ENCODE assay signal across 1 cellular context in the genomic region with DNA sequence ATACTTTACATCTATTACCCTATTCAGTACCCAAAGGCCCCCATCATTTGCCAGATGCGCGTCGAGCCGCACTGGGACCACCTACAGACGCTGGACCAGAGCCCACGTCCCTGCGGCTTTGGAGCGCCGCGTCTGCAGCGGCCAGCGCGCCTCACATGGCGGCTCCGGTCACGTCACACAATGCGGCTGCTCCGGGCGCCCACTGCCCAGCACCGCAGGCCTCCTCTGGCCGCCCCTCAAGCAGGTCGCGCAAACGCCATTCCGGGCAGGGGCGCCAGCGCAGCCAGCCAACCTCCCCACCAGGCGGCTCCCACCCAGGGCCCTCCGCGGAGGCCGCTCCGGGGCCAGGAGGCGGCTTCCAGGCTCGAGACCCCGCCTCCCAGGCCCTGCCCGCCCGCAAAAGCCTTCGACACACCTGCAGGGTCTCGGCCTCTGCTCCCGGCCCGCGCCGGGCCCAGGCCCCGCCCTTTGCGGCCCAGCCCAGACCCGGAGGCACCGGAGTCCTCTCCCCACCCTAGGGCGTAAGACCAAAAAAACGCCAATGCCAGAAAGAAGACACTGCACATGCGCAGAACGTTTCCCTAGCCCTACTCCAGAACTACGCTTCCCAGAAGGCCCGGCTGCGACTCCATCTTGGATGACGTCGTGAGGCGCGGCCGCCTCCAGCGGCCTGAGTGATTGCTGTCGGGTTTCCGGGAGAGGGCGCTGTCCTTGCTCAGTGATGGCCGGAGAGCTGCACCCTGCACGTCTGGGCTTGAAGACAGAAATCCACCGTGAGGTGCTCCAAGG.
A peak's percentile ranks its signal among the peaks of the same experiment; 100 is the strongest.
TF ChIP-seq lines count a peak whose summit lies in the region.

ZNF25 (minus strand) TSS at position 557 of the 789 bp plus-strand sequence. CDS start 4,925 bp downstream, outside the sequence.

TF ChIP-seq in HepG2, 621 proteins besides CTCF, POLR2A, EP300 and RAD21 (continued from another document and continues in another):
- TF ChIP-seq, protein P1, sequence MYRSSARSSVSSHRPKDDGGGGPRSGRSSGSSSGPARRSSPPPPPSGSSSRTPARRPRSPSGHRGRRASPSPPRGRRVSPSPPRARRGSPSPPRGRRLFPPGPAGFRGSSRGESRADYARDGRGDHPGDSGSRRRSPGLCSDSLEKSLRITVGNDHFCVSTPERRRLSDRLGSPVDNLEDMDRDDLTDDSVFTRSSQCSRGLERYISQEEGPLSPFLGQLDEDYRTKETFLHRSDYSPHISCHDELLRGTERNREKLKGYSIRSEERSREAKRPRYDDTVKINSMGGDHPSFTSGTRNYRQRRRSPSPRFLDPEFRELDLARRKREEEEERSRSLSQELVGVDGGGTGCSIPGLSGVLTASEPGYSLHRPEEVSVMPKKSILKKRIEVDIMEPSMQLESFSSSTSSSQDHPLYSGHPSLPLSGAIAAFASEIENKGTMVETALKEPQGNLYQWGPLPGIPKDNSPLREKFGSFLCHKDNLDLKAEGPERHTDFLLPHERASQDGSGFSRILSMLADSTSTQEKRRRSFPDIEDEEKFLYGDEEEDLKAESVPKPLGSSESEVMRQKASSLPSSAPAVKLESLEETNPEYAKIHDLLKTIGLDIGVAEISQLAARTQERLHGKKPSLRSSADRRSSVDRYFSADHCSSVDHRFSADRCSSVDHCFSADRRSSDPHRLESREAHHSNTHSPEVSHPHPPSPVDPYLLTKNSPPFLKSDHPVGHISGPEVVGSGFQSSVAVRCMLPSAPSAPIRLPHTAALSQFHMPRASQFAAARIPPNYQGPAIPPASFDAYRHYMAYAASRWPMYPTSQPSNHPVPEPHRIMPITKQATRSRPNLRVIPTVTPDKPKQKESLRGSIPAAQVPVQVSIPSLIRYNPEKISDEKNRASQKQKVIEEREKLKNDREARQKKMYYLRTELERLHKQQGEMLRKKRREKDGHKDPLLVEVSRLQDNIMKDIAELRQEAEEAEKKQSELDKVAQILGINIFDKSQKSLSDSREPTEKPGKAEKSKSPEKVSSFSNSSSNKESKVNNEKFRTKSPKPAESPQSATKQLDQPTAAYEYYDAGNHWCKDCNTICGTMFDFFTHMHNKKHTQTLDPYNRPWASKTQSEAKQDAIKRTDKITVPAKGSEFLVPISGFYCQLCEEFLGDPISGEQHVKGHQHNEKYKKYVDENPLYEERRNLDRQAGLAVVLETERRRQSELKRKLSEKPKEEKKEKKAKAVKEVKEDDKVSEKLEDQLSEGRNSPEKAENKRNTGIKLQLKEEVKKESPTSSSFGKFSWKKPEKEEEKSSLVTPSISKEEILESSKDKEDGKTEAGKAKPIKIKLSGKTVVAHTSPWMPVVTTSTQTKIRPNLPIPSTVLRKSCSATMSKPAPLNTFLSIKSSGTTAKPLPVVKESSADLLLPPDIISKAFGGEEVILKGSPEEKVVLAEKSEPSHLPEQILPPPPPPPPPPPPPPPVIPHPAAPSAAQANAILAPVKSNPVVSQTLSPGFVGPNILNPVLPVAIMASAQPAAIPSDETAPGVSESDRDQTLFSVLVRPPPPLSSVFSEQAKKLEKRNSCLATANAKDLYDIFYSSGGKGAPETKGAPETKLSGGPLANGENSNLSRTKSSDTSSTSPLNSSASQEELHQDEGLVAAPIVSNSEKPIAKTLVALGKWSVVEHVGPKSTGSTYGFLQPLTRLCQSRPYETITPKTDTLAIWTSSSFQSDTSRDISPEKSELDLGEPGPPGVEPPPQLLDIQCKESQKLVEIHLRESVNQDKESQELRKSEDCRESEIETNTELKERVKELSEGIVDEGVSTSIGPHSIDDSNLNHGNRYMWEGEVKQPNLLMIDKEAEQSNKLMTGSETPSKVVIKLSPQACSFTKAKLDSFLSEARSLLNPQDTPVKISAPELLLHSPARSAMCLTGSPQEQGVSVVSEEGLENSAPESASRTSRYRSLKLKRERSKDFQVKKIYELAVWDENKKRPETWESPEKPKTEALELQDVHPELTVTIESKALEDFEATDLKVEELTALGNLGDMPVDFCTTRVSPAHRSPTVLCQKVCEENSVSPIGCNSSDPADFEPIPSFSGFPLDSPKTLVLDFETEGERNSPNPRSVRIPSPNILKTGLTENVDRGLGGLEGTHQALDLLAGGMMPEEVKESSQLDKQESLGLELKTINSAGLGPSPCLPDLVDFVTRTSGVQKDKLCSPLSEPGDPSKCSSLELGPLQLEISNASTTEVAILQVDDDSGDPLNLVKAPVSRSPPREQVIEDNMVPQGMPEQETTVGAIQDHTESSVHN (CRISPR knock-in tag; IDR thresholded peaks at IDR 0.05), result 0 out of 2 replicates have a peak, but pooled peaks have one; percentile 24
- peak; percentile 24; the same call in 1 of the 2 replicates for TF ChIP-seq ZNF276 (CRISPR knock-in tag; IDR thresholded peaks at IDR 0.05; ENCODE audit: low read depth)
- no peak; the same call in 1 of the 2 replicates for TF ChIP-seq TOPORS (CRISPR knock-in tag; IDR thresholded peaks at IDR 0.05)
- TF ChIP-seq NFRKB (IDR thresholded peaks at IDR 0.05), result no peak
- no peak for TF ChIP-seq PRDM4 (CRISPR knock-in tag; IDR thresholded peaks at IDR 0.05; ENCODE audit: borderline replicate concordance)
- no peak for TF ChIP-seq TRAFD1 (CRISPR knock-in tag; IDR thresholded peaks at IDR 0.05; ENCODE audit: borderline replicate concordance)
- TF ChIP-seq, protein P2, sequence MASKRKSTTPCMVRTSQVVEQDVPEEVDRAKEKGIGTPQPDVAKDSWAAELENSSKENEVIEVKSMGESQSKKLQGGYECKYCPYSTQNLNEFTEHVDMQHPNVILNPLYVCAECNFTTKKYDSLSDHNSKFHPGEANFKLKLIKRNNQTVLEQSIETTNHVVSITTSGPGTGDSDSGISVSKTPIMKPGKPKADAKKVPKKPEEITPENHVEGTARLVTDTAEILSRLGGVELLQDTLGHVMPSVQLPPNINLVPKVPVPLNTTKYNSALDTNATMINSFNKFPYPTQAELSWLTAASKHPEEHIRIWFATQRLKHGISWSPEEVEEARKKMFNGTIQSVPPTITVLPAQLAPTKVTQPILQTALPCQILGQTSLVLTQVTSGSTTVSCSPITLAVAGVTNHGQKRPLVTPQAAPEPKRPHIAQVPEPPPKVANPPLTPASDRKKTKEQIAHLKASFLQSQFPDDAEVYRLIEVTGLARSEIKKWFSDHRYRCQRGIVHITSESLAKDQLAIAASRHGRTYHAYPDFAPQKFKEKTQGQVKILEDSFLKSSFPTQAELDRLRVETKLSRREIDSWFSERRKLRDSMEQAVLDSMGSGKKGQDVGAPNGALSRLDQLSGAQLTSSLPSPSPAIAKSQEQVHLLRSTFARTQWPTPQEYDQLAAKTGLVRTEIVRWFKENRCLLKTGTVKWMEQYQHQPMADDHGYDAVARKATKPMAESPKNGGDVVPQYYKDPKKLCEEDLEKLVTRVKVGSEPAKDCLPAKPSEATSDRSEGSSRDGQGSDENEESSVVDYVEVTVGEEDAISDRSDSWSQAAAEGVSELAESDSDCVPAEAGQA (IDR thresholded peaks at IDR 0.05; ENCODE audit: low read depth), result peak; percentile 88
- TF ChIP-seq, protein P2 (CRISPR knock-in tag; IDR thresholded peaks at IDR 0.05; ENCODE audit: borderline replicate concordance), result no peak; the same call in 1 of the 2 replicates
- TF ChIP-seq ZNF205 (CRISPR knock-in tag; IDR thresholded peaks at IDR 0.05), result 0 out of 2 replicates have a peak, but pooled peaks have one; percentile 47
- TF ChIP-seq, protein P3, sequence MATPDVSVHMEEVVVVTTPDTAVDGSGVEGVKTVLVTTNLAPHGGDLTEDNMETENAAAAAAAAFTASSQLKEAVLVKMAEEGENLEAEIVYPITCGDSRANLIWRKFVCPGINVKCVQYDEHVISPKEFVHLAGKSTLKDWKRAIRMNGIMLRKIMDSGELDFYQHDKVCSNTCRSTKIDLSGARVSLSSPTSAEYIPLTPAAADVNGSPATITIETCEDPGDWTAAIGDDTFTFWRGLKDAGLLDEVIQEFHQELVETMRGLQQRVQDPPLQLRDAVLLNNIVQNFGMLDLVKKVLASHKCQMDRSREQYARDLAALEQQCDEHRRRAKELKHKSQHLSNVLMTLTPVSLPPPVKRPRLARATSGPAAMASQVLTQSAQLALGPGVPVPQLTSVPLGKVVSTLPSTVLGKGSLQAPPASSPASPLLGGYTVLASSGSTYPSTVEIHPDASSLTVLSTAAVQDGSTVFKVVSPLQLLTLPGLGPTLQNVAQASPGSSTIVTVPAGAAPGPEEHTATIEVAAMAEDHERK (CRISPR knock-in tag; IDR thresholded peaks at IDR 0.05; ENCODE audit: low read depth), result no peak; the same call in 1 of the 2 replicates
- 0 out of 2 replicates have a peak, but pooled peaks have one; percentile 5 for TF ChIP-seq HNF4G (IDR thresholded peaks at IDR 0.05; ENCODE audit: borderline replicate concordance, low read depth, low read length)
- no peak for TF ChIP-seq HNF4G (CRISPR knock-in tag; IDR thresholded peaks at IDR 0.05; ENCODE audit: borderline replicate concordance, low read depth)
- no peak for TF ChIP-seq ATF6 (CRISPR knock-in tag; conservative IDR thresholded peaks at IDR 0.05)
- TF ChIP-seq RBAK (CRISPR knock-in tag; IDR thresholded peaks at IDR 0.05), result no peak
- TF ChIP-seq TAF1 (CRISPR knock-in tag; IDR thresholded peaks at IDR 0.05), result peak; percentile 85
- TF ChIP-seq, protein P4, sequence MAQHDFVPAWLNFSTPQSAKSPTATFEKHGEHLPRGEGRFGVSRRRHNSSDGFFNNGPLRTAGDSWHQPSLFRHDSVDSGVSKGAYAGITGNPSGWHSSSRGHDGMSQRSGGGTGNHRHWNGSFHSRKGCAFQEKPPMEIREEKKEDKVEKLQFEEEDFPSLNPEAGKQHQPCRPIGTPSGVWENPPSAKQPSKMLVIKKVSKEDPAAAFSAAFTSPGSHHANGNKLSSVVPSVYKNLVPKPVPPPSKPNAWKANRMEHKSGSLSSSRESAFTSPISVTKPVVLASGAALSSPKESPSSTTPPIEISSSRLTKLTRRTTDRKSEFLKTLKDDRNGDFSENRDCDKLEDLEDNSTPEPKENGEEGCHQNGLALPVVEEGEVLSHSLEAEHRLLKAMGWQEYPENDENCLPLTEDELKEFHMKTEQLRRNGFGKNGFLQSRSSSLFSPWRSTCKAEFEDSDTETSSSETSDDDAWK (CRISPR knock-in tag; IDR thresholded peaks at IDR 0.05), result no peak
